ENCODE assay signal across 8 cellular contexts in the genomic region with DNA sequence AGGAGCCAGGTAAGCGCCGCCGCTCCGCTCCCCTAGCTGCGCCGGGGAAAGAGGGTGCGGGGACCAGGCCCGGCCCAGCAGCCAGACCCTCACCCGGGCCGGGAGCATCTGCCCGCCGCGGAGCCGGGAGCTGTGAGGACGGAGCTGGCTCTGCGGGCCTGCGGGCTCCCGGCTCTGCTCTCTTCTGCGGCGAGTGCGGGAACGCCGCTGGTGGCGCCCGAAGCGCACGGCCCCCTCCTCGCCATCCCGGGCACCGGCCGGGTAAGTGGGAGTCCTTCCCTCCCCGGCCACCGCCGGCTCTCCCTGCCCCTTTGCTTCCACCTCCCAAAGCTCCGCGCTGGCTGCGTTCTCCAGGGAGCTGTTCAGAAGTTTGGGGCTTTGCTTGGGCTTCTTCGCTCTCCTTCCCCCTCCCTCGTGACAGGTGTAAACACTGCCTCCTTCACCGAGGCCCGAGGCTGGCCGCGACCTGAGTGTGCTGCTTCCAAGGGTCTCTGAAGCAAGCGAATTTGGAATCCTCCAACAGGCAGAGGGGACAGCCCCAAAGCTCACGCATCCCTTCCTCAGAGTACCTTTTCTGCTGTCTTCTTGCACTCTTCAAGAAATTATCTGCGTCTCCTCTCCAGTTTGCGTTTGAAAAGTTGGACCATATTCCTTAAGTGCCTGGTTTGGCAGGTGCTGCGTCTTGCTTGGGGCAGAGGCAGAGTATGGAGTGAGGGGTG. TPM values are rescaled to one million over a fixed set of nuclear protein-coding genes. Genes with fewer than 3 reads are reported as not detected.
DNase-seq lines count a peak whose midpoint lies in the region; TF ChIP-seq lines count a peak whose summit lies in the region.

No MANE protein-coding gene starts in this region.

- no peak overlapping the region for H2BK20ac ChIP-seq in H9 (ENCODE audit: low read depth, low read length, poor library complexity, severe bottlenecking)

- H3K9me3 Mint-ChIP-seq in H9 = no peaks in the 10 kb centered on the region

- no peak overlapping the region for H4K5ac ChIP-seq in H9 (ENCODE audit: insufficient read length, low read depth, low read length)

- H3K4me1 ChIP-seq in H9 (ENCODE audit: insufficient read depth, low read length) = no peaks in the 10 kb centered on the region

- no peak overlapping the region for H2AFZ ChIP-seq in H9 (ENCODE audit: low read length)

- WGBS in H9 (ENCODE audit: extremely low coverage, insufficient read length, low lambda C conversion rate) = no CpG with 5 or more reads among the region's 48 CpGs

- H3K23me2 ChIP-seq in H9 (ENCODE audit: insufficient read length, low read depth, low read length, poor library complexity, severe bottlenecking) = peaks cover 17% of the 10 kb centered on the region

- H4K8ac ChIP-seq in H9 (replicated peaks; ENCODE audit: insufficient read length, low read depth, low read length) = no peak overlapping the region

- intact Hi-C loops in cardiac septum (cut with DNase I) = loop anchor here (5.0 to 10.0 kb wide), 4 partner anchors 128 to 530 kb away; a partner anchor contains a TSS

- H3K79me1 ChIP-seq in H9 (ENCODE audit: insufficient read depth, low read depth, low read length, poor library complexity, severe bottlenecking) = peaks cover 6% of the 10 kb centered on the region

- no peak overlapping the region for H3K4ac ChIP-seq in H9 (ENCODE audit: low read depth, low read length)

- H3K4me2 ChIP-seq in H9 (ENCODE audit: insufficient read depth, insufficient read length, low read length) = peak overlapping the region; percentile 94

- no peak overlapping the region for H3K27ac ChIP-seq in H9 (ENCODE audit: insufficient read length, low read depth, low read length)

- H4K20me1 ChIP-seq in H9 (ENCODE audit: control insufficient read depth, insufficient read depth, insufficient read length) = no peaks in the 10 kb centered on the region

- H3K4me1 Mint-ChIP-seq in H9 = peaks cover 20 to 21% of the 10 kb centered on the region in 2 experiments

- no peak overlapping the region for H3K18ac ChIP-seq in H9 (ENCODE audit: insufficient read length, low read depth, low read length)

- peak; percentile 48 for DNase-seq in H9
- peak; percentile 10 for DNase-seq in NCI-H1105 (lab: John Stamatoyannopoulos, UW)
- DNase-seq in activated gamma-delta T cell treated with anti-CD3 and anti-CD28 coated beads, Interleukin-2, amount 50 U/mL, for 16 hours (ENCODE audit: low read depth) = peak; percentile 8
- DNase-seq in cardiac septum (ENCODE audit: low spot score) = peak; percentile 77
- peak; percentile 17 for DNase-seq in pons (ENCODE audit: low spot score)
- no peak for DNase-seq in NCI-H1694 treated with DMSO at 0.1 percent for 48 hours (lab: John Stamatoyannopoulos, UW)
- no peak for DNase-seq in GDM1 (lab: John Stamatoyannopoulos, UW)

- no peak overlapping the region for H4K91ac ChIP-seq in H9 (ENCODE audit: insufficient read length, low read depth, low read length)

- H2BK120ac ChIP-seq in H9 (ENCODE audit: low read depth, low read length, poor library complexity, severe bottlenecking) = no peak overlapping the region

- no peak overlapping the region for H3K56ac ChIP-seq in H9 (ENCODE audit: insufficient read length, low read depth, low read length)

- no peak overlapping the region for H2BK5ac ChIP-seq in H9 (ENCODE audit: insufficient read length, low read length)

- H3K23ac ChIP-seq in H9 (ENCODE audit: insufficient read length, low read depth, low read length) = no peak overlapping the region

- peak overlapping the region; percentile 69 for H3K9ac ChIP-seq in H9 (ENCODE audit: extremely low read depth, insufficient read length, low read length)

- H2AK5ac ChIP-seq in H9 (ENCODE audit: insufficient read length, low read length) = no peak overlapping the region

- no peaks in the 10 kb centered on the region for H3K27me3 Mint-ChIP-seq in H9 (ENCODE audit: low read depth)

- H3T11ph ChIP-seq in H9 (ENCODE audit: low read length) = no peak overlapping the region

- H2BK15ac ChIP-seq in H9 (ENCODE audit: low read depth, low read length) = no peak overlapping the region

- peak overlapping the region; percentile 64 to 93 (median 70); a peak in 4 of 7 replicates for H3K27ac Mint-ChIP-seq in H9

- H2BK12ac ChIP-seq in H9 (ENCODE audit: insufficient read length, low read depth, low read length) = no peak overlapping the region

- H3K36me3 Mint-ChIP-seq in H9 (ENCODE audit: insufficient read depth in 1 of 3, low read depth in 3 of 3) = no peaks in the 10 kb centered on the region

- TF ChIP-seq CTCF in GM12875 (IDR thresholded peaks at IDR 0.05; ENCODE audit: borderline replicate concordance, insufficient read depth, low read depth, low read length) (no peak), H9 (conservative IDR thresholded peaks at IDR 0.05) (no peak)

- no peaks in the 10 kb centered on the region for H3K9me3 ChIP-seq in H9 (ENCODE audit: control insufficient read depth, low read depth, low read length)

- peak overlapping the region; percentile 95 to 100 for H3K4me3 Mint-ChIP-seq in H9

- H3K4me3 ChIP-seq in GM12875 (ENCODE audit: low read depth, low read length) = peak overlapping the region; percentile 94

- H3K79me2 ChIP-seq in H9 (ENCODE audit: insufficient read depth, low read length) = peaks cover 6% of the 10 kb centered on the region; the same call in 1 of the 2 replicates

- H3K27me3 ChIP-seq in H9 (ENCODE audit: insufficient read depth, low read length) = no peaks in the 10 kb centered on the region

- H3K14ac ChIP-seq in H9 (ENCODE audit: insufficient read depth, low read length) = peak overlapping the region; percentile 14; the same call in 1 of the 2 replicates

RNA-seq across cellular contexts. Expression of a gene that starts 0.6 kb away (rescaled TPM):
- total RNA-seq in H9 (2021) = 13.2 and 13.5 TPM in 2 replicates
- total RNA-seq in cardiac septum = 13.6 TPM

Comparison
In these comparisons a context has a peak if more than half of its experiments do, and no peak if none do; other contexts are left out.
1. DNase-seq: peak in H9 (single experiment), NCI-H1105 (single experiment), activated gamma-delta T cell treated with anti-CD3 and anti-CD28 coated beads, Interleukin-2, amount 50 U/mL, for 16 hours (single experiment), cardiac septum (single experiment) and pons (single experiment); none in NCI-H1694 treated with DMSO at 0.1 percent for 48 hours (single experiment) and GDM1 (single experiment).